ENCODE assay signal across 1 cellular context in the genomic region with DNA sequence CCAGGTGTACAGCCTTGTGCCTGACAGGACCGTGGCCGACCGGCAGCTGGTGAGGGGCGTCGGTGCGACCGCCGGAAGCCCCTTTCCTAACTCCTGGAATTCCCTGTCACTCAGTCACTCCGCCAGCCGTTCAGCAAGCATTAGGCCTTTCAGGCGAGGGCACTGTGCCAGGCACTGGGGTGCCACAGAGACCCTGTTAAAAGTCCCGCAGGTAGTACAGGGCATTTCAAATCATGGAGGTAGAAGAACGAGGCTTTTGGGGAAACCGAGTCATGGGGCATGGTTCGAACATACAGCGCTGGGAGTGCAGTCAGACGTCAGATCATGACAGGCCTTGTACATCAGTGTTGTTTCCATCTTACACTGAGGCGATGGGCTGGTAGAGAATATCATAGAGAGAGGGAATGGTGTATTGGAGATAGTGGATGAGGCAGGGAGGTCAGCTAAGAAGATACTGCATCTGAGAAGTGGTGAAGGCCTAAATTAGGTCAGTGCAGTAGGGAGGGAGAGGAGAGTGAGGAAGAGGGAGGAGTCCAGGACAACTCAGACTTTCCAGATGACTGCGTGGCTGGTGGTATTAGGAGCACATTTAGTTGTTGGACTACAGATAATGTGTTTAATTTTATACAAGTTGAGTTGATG.
TF ChIP-seq lines count a peak whose summit lies in the region.

No MANE protein-coding gene starts in this region.

TF ChIP-seq in GM23338, 12 proteins besides CTCF, POLR2A, EP300 and RAD21 (continued from another document):
- TF ChIP-seq, protein P1, sequence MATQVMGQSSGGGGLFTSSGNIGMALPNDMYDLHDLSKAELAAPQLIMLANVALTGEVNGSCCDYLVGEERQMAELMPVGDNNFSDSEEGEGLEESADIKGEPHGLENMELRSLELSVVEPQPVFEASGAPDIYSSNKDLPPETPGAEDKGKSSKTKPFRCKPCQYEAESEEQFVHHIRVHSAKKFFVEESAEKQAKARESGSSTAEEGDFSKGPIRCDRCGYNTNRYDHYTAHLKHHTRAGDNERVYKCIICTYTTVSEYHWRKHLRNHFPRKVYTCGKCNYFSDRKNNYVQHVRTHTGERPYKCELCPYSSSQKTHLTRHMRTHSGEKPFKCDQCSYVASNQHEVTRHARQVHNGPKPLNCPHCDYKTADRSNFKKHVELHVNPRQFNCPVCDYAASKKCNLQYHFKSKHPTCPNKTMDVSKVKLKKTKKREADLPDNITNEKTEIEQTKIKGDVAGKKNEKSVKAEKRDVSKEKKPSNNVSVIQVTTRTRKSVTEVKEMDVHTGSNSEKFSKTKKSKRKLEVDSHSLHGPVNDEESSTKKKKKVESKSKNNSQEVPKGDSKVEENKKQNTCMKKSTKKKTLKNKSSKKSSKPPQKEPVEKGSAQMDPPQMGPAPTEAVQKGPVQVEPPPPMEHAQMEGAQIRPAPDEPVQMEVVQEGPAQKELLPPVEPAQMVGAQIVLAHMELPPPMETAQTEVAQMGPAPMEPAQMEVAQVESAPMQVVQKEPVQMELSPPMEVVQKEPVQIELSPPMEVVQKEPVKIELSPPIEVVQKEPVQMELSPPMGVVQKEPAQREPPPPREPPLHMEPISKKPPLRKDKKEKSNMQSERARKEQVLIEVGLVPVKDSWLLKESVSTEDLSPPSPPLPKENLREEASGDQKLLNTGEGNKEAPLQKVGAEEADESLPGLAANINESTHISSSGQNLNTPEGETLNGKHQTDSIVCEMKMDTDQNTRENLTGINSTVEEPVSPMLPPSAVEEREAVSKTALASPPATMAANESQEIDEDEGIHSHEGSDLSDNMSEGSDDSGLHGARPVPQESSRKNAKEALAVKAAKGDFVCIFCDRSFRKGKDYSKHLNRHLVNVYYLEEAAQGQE (IDR thresholded peaks at IDR 0.05; ENCODE audit: unreplicated experiment), result no peak
- TF ChIP-seq, protein P2, sequence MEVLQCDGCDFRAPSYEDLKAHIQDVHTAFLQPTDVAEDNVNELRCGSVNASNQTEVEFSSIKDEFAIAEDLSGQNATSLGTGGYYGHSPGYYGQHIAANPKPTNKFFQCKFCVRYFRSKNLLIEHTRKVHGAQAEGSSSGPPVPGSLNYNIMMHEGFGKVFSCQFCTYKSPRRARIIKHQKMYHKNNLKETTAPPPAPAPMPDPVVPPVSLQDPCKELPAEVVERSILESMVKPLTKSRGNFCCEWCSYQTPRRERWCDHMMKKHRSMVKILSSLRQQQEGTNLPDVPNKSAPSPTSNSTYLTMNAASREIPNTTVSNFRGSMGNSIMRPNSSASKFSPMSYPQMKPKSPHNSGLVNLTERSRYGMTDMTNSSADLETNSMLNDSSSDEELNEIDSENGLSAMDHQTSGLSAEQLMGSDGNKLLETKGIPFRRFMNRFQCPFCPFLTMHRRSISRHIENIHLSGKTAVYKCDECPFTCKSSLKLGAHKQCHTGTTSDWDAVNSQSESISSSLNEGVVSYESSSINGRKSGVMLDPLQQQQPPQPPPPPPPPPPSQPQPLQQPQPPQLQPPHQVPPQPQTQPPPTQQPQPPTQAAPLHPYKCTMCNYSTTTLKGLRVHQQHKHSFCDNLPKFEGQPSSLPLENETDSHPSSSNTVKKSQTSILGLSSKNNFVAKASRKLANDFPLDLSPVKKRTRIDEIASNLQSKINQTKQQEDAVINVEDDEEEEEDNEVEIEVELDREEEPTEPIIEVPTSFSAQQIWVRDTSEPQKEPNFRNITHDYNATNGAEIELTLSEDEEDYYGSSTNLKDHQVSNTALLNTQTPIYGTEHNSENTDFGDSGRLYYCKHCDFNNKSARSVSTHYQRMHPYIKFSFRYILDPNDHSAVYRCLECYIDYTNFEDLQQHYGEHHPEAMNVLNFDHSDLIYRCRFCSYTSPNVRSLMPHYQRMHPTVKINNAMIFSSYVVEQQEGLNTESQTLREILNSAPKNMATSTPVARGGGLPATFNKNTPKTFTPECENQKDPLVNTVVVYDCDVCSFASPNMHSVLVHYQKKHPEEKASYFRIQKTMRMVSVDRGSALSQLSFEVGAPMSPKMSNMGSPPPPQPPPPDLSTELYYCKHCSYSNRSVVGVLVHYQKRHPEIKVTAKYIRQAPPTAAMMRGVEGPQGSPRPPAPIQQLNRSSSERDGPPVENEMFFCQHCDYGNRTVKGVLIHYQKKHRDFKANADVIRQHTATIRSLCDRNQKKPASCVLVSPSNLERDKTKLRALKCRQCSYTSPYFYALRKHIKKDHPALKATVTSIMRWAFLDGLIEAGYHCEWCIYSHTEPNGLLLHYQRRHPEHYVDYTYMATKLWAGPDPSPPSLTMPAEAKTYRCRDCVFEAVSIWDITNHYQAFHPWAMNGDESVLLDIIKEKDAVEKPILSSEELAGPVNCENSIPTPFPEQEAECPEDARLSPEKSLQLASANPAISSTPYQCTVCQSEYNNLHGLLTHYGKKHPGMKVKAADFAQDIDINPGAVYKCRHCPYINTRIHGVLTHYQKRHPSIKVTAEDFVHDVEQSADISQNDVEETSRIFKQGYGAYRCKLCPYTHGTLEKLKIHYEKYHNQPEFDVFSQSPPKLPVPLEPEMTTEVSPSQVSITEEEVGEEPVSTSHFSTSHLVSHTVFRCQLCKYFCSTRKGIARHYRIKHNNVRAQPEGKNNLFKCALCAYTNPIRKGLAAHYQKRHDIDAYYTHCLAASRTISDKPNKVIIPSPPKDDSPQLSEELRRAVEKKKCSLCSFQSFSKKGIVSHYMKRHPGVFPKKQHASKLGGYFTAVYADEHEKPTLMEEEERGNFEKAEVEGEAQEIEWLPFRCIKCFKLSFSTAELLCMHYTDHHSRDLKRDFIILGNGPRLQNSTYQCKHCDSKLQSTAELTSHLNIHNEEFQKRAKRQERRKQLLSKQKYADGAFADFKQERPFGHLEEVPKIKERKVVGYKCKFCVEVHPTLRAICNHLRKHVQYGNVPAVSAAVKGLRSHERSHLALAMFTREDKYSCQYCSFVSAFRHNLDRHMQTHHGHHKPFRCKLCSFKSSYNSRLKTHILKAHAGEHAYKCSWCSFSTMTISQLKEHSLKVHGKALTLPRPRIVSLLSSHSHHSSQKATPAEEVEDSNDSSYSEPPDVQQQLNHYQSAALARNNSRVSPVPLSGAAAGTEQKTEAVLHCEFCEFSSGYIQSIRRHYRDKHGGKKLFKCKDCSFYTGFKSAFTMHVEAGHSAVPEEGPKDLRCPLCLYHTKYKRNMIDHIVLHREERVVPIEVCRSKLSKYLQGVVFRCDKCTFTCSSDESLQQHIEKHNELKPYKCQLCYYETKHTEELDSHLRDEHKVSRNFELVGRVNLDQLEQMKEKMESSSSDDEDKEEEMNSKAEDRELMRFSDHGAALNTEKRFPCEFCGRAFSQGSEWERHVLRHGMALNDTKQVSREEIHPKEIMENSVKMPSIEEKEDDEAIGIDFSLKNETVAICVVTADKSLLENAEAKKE (CRISPR knock-in tag; IDR thresholded peaks at IDR 0.05), result no peak
- TF ChIP-seq, protein P3, sequence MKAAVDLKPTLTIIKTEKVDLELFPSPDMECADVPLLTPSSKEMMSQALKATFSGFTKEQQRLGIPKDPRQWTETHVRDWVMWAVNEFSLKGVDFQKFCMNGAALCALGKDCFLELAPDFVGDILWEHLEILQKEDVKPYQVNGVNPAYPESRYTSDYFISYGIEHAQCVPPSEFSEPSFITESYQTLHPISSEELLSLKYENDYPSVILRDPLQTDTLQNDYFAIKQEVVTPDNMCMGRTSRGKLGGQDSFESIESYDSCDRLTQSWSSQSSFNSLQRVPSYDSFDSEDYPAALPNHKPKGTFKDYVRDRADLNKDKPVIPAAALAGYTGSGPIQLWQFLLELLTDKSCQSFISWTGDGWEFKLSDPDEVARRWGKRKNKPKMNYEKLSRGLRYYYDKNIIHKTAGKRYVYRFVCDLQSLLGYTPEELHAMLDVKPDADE (IDR thresholded peaks at IDR 0.05), result no peak
- TF ChIP-seq EZH2 (IDR thresholded peaks at IDR 0.05; ENCODE audit: low read depth, unreplicated experiment) (no peak), CREB1 (CRISPR knock-in tag; IDR thresholded peaks at IDR 0.05; ENCODE audit: low read depth) (no peak), JUNB (IDR thresholded peaks at IDR 0.05; ENCODE audit: unreplicated experiment) (no peak), NANOG (IDR thresholded peaks at IDR 0.05; ENCODE audit: borderline replicate concordance) (no peak)
